21 cellular contexts compared by ENCODE assay signal in genomic region chr7:35649711-35650110, GRCh38.
"Had no signal": no experiment of that assay in that cellular context is flagged by ENCODE, and none has a peak within 500 bp of the region (broad histone marks: within the 10 kb centered on the region; RNA-seq: fewer than 3 reads in every experiment).

No MANE protein-coding gene starts in this region.

- DNase-seq: activated CD4-positive, alpha-beta T cell treated with anti-CD3 and anti-CD28 coated beads, Interleukin-2, amount 10 ng/mL, durations not matched to agents 7 days and 5 days; activated CD4-positive, CD25-positive, alpha-beta regulatory T cell treated with anti-CD3 and anti-CD28 coated beads, Interleukin-2, amount 50 U/mL, for 72 hours; activated naive CD4-positive, alpha-beta T cell treated with anti-CD3 and anti-CD28 coated beads, Interleukin-2, amount 10 ng/mL, durations not matched to agents 7 days and 5 days; activated T-cell treated with anti-CD3 and anti-CD28 coated beads, Interleukin-2, amount 50 U/mL, for 24 hours; adrenal gland; cerebellar nuclear complex; heart left ventricle; islet precursor cell; left colon; mucosa of descending colon; stimulated activated CD4-positive, alpha-beta T cell treated with anti-CD3 and anti-CD28 coated beads, Interleukin-4, amount 100 ng/mL, for 24 hours; stimulated activated naive CD8-positive, alpha-beta T cell treated with anti-CD3 and anti-CD28 coated beads, Interleukin-15, Interleukin-2, amounts not matched to agents 100 U/mL and 50 U/mL, for 24 hours; upper lobe of right lung; WERI-Rb-1 had no signal

- H3K4me1 ChIP-seq: ascending aorta, prostate gland had no signal

- H3K4me3 Mint-ChIP-seq: activated CD4-positive, alpha-beta T cell treated with anti-CD3 and anti-CD28 coated beads, Interleukin-2, amount 10 ng/mL, durations not matched to agents 7 days and 5 days; activated naive CD4-positive, alpha-beta T cell treated with anti-CD3 and anti-CD28 coated beads, Interleukin-2, amount 10 ng/mL, durations not matched to agents 7 days and 5 days; activated T-cell treated with anti-CD3 and anti-CD28 coated beads, Interleukin-2, amount 50 U/mL, for 24 hours; memory B cell; T-helper 2 cell treated with Interferon-gamma antibody and Interleukin-4, amounts not matched to agents 5 μg/mL and 100 μg/mL, for 36 hours had no signal

- H3K4me3 ChIP-seq: adrenal gland, ascending aorta, coronary artery, heart left ventricle, mucosa of descending colon, prostate gland, upper lobe of right lung had no signal

- H3K27me3 Mint-ChIP-seq: activated CD4-positive, alpha-beta T cell treated with anti-CD3 and anti-CD28 coated beads, Interleukin-2, amount 10 ng/mL, durations not matched to agents 7 days and 5 days; activated naive CD4-positive, alpha-beta T cell treated with anti-CD3 and anti-CD28 coated beads, Interleukin-2, amount 10 ng/mL, durations not matched to agents 7 days and 5 days; activated T-cell treated with anti-CD3 and anti-CD28 coated beads, Interleukin-2, amount 50 U/mL, for 24 hours; memory B cell had no signal

- H3K27ac ChIP-seq: adrenal gland, ascending aorta, coronary artery, epithelial cell of prostate, heart left ventricle, prostate gland, WERI-Rb-1 had no signal

- ATAC-seq: heart left ventricle; left colon; mucosa of descending colon; SK-N-SH treated with all-trans-retinoic acid at 6 μM for 48 hours; stimulated activated naive CD8-positive, alpha-beta T cell treated with anti-CD3 and anti-CD28 coated beads, Interleukin-15, Interleukin-2, amounts not matched to agents 100 U/mL and 50 U/mL, for 24 hours had no signal

- H3K27me3 ChIP-seq: adrenal gland, ascending aorta, heart left ventricle, upper lobe of right lung had no signal

- H3K36me3 ChIP-seq: adrenal gland, prostate gland, upper lobe of right lung, WERI-Rb-1 had no signal

- H3K9me3 ChIP-seq: mucosa of descending colon, prostate gland, upper lobe of right lung had no signal

- H3K27ac Mint-ChIP-seq: activated CD4-positive, alpha-beta T cell treated with anti-CD3 and anti-CD28 coated beads, Interleukin-2, amount 10 ng/mL, durations not matched to agents 7 days and 5 days; activated naive CD4-positive, alpha-beta T cell treated with anti-CD3 and anti-CD28 coated beads, Interleukin-2, amount 10 ng/mL, durations not matched to agents 7 days and 5 days; activated T-cell treated with anti-CD3 and anti-CD28 coated beads, Interleukin-2, amount 50 U/mL, for 24 hours; memory B cell; T-helper 2 cell treated with Interferon-gamma antibody and Interleukin-4, amounts not matched to agents 5 μg/mL and 100 μg/mL, for 36 hours had no signal
